Comparison of ENCODE assay signal across 19 cellular contexts in the genomic region with DNA sequence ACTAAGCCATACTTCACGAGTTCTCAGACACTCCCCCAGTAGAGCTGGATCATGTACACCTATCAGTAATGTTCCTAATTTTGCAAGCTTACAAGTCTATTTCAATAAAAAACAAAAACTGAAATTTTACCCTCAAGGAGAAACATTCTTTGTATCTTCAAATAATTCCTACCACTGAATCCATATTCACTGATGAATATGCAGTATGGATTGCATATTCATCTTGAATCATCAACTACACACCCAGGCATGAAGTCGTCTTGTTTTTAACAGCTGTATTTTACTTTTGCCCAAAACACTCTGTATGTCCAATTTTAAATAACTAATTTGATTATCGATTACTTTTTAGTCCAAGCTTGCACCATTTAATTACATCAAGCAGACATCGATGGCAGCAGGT. TPM values are rescaled to one million over a fixed set of nuclear protein-coding genes. Genes with fewer than 3 reads are reported as not detected.
A peak's percentile ranks its signal among the peaks of the same experiment; 100 is the strongest.
DNase-seq lines count a peak whose midpoint lies in the region; ATAC-seq and TF ChIP-seq lines count a peak whose summit lies in the region.
"Had no signal": no experiment of that assay in that cellular context is flagged by ENCODE, and none has a peak within 500 bp of the region (broad histone marks: within the 10 kb centered on the region; RNA-seq: fewer than 3 reads in every experiment).

No MANE protein-coding gene starts in this region.

- WGBS in psoas muscle, 3 donors, result 84 to 90% (median 86%) methylated on average over 4 of the region's 4 CpGs

- H3K27me3 Mint-ChIP-seq in activated T-cell treated with anti-CD3 and anti-CD28 coated beads, Interleukin-2, amount 50 U/mL, for 72 hours (ENCODE audit: low read depth), result no peaks in the 10 kb centered on the region
- peaks cover 0 to 6% (median 3%) of the 10 kb centered on the region in 3 donors for H3K27me3 Mint-ChIP-seq in immature natural killer cell (ENCODE audit: low read depth in 3 of 3)
- H3K27me3 Mint-ChIP-seq: B cell had no signal

- CTCF ChIA-PET in RWPE1 (lab: Yijun Ruan, JAX), result interaction anchor here (0.6 to 1.1 kb wide), 4 partner anchors 8 to 386 kb away, joined by 3 to 4 read pairs (median 4); no protein-coding TSS in a partner anchor

- H3K4me3 ChIP-seq in skeletal muscle satellite cell (ENCODE audit: low read length) (no peak overlapping the region), psoas muscle (no peak overlapping the region)
- H3K4me3 ChIP-seq: PC-9, SJSA1 had no signal

- H3K27me3 ChIP-seq in skeletal muscle satellite cell (ENCODE audit: control insufficient read depth, insufficient read depth, low read length) (no peaks in the 10 kb centered on the region), psoas muscle (ENCODE audit: insufficient read depth in 3 of 3, low read length in 2 of 3) (no peaks in the 10 kb centered on the region)
- H3K27me3 ChIP-seq: SJSA1 had no signal

- H3K9ac ChIP-seq in skeletal muscle satellite cell (ENCODE audit: low read depth, low read length), result no peak overlapping the region

- peaks cover 2% of the 10 kb centered on the region in 2 donors for H3K36me3 Mint-ChIP-seq in activated T-cell treated with anti-CD3 and anti-CD28 coated beads, Interleukin-2, amount 50 U/mL, for 72 hours (ENCODE audit: insufficient read depth in 2 of 2)
- H3K36me3 Mint-ChIP-seq in immature natural killer cell, result peaks cover 15 to 48% (median 26%) of the 10 kb centered on the region in 3 donors

- TF ChIP-seq CTCF in RWPE1 (conservative IDR thresholded peaks at IDR 0.05; ENCODE audit: low read depth) (no peak), psoas muscle (IDR thresholded peaks at IDR 0.05) (no peak)

- H3K36me3 ChIP-seq in skeletal muscle satellite cell (ENCODE audit: insufficient read depth, low read length), result peaks cover 61% of the 10 kb centered on the region
- H3K36me3 ChIP-seq in psoas muscle (ENCODE audit: insufficient read depth in 1 of 2, low read depth in 1 of 2), result peaks cover 0 to 71% of the 10 kb centered on the region in 2 donors

- H3K4me3 Mint-ChIP-seq in activated T-cell treated with anti-CD3 and anti-CD28 coated beads, Interleukin-2, amount 50 U/mL, for 72 hours, result no peak overlapping the region
- no peak overlapping the region for H3K4me3 Mint-ChIP-seq in immature natural killer cell
- H3K4me3 Mint-ChIP-seq: B cell had no signal

- H3K27ac ChIP-seq in RWPE1 (peak overlapping the region; percentile 43; the same call in 1 of the 2 replicates), epithelial cell of prostate (peak overlapping the region; percentile 45), psoas muscle (no peak overlapping the region)
- H3K27ac ChIP-seq: PC-9, SJSA1 had no signal

- no peaks in the 10 kb centered on the region for H3K9me3 ChIP-seq in skeletal muscle satellite cell (replicated peaks; ENCODE audit: low read length)
- no peaks in the 10 kb centered on the region for H3K9me3 ChIP-seq in psoas muscle
- H3K9me3 ChIP-seq: SJSA1 had no signal

- peak overlapping the region; percentile 1 for H3K4me2 ChIP-seq in skeletal muscle satellite cell (ENCODE audit: low read length)
- H3K4me2 ChIP-seq: PC-9 had no signal

- DNase-seq in activated T-cell treated with anti-CD3 and anti-CD28 coated beads, Interleukin-2, amount 50 U/mL, for 72 hours, result no peak
- no peak for DNase-seq in activated T-cell treated with anti-CD3 and anti-CD28 coated beads, Interleukin-2, amount 50 U/mL, for 48 hours
- DNase-seq in RWPE1 (ENCODE audit: low spot score) (peak; percentile 53), epithelial cell of prostate (ENCODE audit: low read depth, low spot score) (no peak), immature natural killer cell (no peak), psoas muscle (no peak), NCI-H1694 (lab: John Stamatoyannopoulos, UW) (no peak)
- DNase-seq: 8988T, DMS53, KG1, NCI-H1417, NCI-H187 treated with DMSO at 0.1 percent for 48 hours, NCI-H226, NCI-H524 treated with DMSO at 0.1 percent for 48 hours, PC-9 had no signal

- H3K4me1 ChIP-seq in skeletal muscle satellite cell (ENCODE audit: control insufficient read depth, insufficient read depth, low read length) (peaks cover 28% of the 10 kb centered on the region), psoas muscle (peaks cover 26% of the 10 kb centered on the region)

- ATAC-seq in activated T-cell treated with anti-CD3 and anti-CD28 coated beads, Interleukin-2, amount 50 U/mL, for 72 hours (replicated peaks in 1 of 2), result no peak
- ATAC-seq in psoas muscle, result no peak
- ATAC-seq: HepG2 had no signal

- peak overlapping the region; percentile 44 for H3K27ac Mint-ChIP-seq in activated T-cell treated with anti-CD3 and anti-CD28 coated beads, Interleukin-2, amount 50 U/mL, for 72 hours
- peak overlapping the region in 1 of 6 donors; percentile 10 for H3K27ac Mint-ChIP-seq in immature natural killer cell
- H3K27ac Mint-ChIP-seq: B cell had no signal

- H3K4me1 Mint-ChIP-seq in activated T-cell treated with anti-CD3 and anti-CD28 coated beads, Interleukin-2, amount 50 U/mL, for 72 hours (ENCODE audit: low read depth), result no peaks in the 10 kb centered on the region
- H3K4me1 Mint-ChIP-seq in immature natural killer cell, result peaks cover 3 to 13% of the 10 kb centered on the region in 2 donors
- H3K4me1 Mint-ChIP-seq: B cell had no signal

- POLR2A ChIA-PET in RWPE1 (lab: Yijun Ruan, JAX; ENCODE audit: low non-redundant PET), result interaction anchor here (0.6 kb wide), 1 partner anchor 8 kb away, joined by 3 read pairs; no protein-coding TSS in a partner anchor

- intact Hi-C loops in psoas muscle (cut with DNase I), result no loop called here

- H3K9me3 Mint-ChIP-seq in activated T-cell treated with anti-CD3 and anti-CD28 coated beads, Interleukin-2, amount 50 U/mL, for 72 hours, result no peaks in the 10 kb centered on the region
- no peaks in the 10 kb centered on the region for H3K9me3 Mint-ChIP-seq in immature natural killer cell

RNA-seq across cellular contexts. Expression of gene ZDHHC7, which starts 31.8 kb away (rescaled TPM):
- 10 to 100 TPM; 27.5 to 33.7 TPM for total RNA-seq in activated T-cell treated with anti-CD3 and anti-CD28 coated beads, Interleukin-2, amount 50 U/mL, for 72 hours
- total RNA-seq in skeletal muscle satellite cell (2012; rRNA removed), result 37.3 and 42.6 TPM in 2 replicates
- polyA plus RNA-seq in immature natural killer cell, result 10 to 100 TPM; 28.2 to 46.6 (median 37.2) TPM
- total RNA-seq in psoas muscle, result 10 to 100 TPM; 33.2 to 52.3 (median 44.8) TPM
- polyA plus RNA-seq in psoas muscle, result 10 to 100 TPM; 19.7 to 96.0 (median 26.6) TPM

RNA-seq across cellular contexts. Expression of gene KIAA0513, which starts 48.1 kb away (rescaled TPM):
- 10 to 100 TPM; 10.6 to 14.5 TPM for total RNA-seq in activated T-cell treated with anti-CD3 and anti-CD28 coated beads, Interleukin-2, amount 50 U/mL, for 72 hours
- 6.3 and 6.6 TPM in 2 replicates for total RNA-seq in skeletal muscle satellite cell (2012; rRNA removed)
- polyA plus RNA-seq in immature natural killer cell, result 1 to 10 TPM in 2 of 3 donors, under 1 TPM in 1; 0.11 to 8.7 (median 4.4) TPM
- 10 to 100 TPM in 3 of 4 donors, 1 to 10 TPM in 1; 8.7 to 14.3 (median 13.3) TPM for total RNA-seq in psoas muscle
- 10 to 100 TPM in 1 of 3 donors, 1 to 10 TPM in 2; 3.6 to 18.2 (median 3.9) TPM for polyA plus RNA-seq in psoas muscle
